Comparison of ENCODE assay signal across 1 cellular context in the genomic region with DNA sequence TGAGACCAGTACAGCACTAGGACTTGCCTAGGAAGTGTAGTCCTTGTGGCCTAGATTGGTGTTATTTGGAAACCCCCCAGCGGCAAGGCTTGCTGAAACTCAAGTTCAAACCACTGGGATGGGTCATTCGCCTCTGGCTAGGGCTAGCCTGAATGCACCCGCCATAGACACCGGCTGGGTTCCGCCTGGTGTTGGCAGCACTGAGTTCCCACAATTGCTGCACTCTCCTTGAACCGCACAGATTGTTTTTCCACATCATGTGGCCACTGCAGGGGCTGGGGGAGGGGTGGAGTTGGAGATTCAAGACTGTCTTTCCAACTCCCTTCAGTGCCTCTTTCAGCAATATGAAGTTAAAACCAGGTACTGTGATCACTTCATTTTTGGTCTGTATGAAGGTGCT.
TF ChIP-seq lines count a peak whose summit lies in the region.

No MANE protein-coding gene starts in this region.

TF ChIP-seq in HepG2, 621 proteins besides CTCF, POLR2A, EP300 and RAD21 (continued from another document):
- TF ChIP-seq MED8 (CRISPR knock-in tag; IDR thresholded peaks at IDR 0.05; ENCODE audit: insufficient replicate concordance) (no peak), SCMH1 (CRISPR knock-in tag; IDR thresholded peaks at IDR 0.05; ENCODE audit: borderline replicate concordance) (no peak), ISL2 (CRISPR knock-in tag; IDR thresholded peaks at IDR 0.05) (no peak), ZNF292 (CRISPR knock-in tag; IDR thresholded peaks at IDR 0.05; ENCODE audit: borderline replicate concordance, low read depth) (no peak), RAD51 (IDR thresholded peaks at IDR 0.05; ENCODE audit: borderline replicate concordance) (no peak)
